32 cellular contexts compared by ENCODE assay signal in genomic region chr1:6923955-6924890, GRCh38.
DNase-seq lines count a peak whose midpoint lies in the region; ATAC-seq and TF ChIP-seq lines count a peak whose summit lies in the region.
"Had no signal": no experiment of that assay in that cellular context is flagged by ENCODE, and none has a peak within 500 bp of the region (broad histone marks: within the 10 kb centered on the region; RNA-seq: fewer than 3 reads in every experiment).

No MANE protein-coding gene starts in this region.

- peak overlapping the region; percentile 13 for H3K4me3 ChIP-seq in thoracic aorta
- H3K4me3 ChIP-seq: A549, body of pancreas, colonic mucosa, heart left ventricle, lower lobe of right lung, sigmoid colon, tibial nerve had no signal

- H3K4me1 ChIP-seq in thoracic aorta (ENCODE audit: control insufficient read depth in 1 of 2, low read depth in 2 of 2) = peaks cover 27 to 40% of the 10 kb centered on the region in 2 donors
- H3K4me1 ChIP-seq: A549, colonic mucosa, lower lobe of right lung had no signal

- H3K36me3 ChIP-seq in thoracic aorta = no peaks in the 10 kb centered on the region
- H3K36me3 ChIP-seq: colonic mucosa, heart left ventricle, lower lobe of right lung, sigmoid colon, tibial nerve had no signal

- TF ChIP-seq CTCF in brain (conservative IDR thresholded peaks at IDR 0.05) (no peak), thoracic aorta (IDR thresholded peaks at IDR 0.05) (no peak)

- peaks cover 26% of the 10 kb centered on the region for H3K36me3 Mint-ChIP-seq in brain
- H3K36me3 Mint-ChIP-seq: CD8-positive, alpha-beta T cell had no signal

- peaks cover 2% of the 10 kb centered on the region for H3K27me3 Mint-ChIP-seq in brain
- H3K27me3 Mint-ChIP-seq: stimulated activated naive CD8-positive, alpha-beta T cell treated with anti-CD3 and anti-CD28 coated beads, Interleukin-15, Interleukin-2, amounts not matched to agents 100 ng/mL and 50 ng/mL, for 24 hours had no signal

- H3K4me3 Mint-ChIP-seq in brain = peak overlapping the region in 1 of 5 experiments; percentile 46
- H3K4me3 Mint-ChIP-seq: activated CD4-positive, alpha-beta T cell treated with anti-CD3 and anti-CD28 coated beads for 36 hours; activated naive CD8-positive, alpha-beta T cell treated with anti-CD3 and anti-CD28 coated beads, Interleukin-2, amount 50 U/mL, for 24 hours; CD8-positive, alpha-beta T cell; stimulated activated naive CD8-positive, alpha-beta T cell treated with anti-CD3 and anti-CD28 coated beads, Interleukin-15, Interleukin-2, amounts not matched to agents 100 ng/mL and 50 ng/mL, for 24 hours; T-helper 2 cell treated with Interferon-gamma antibody and Interleukin-4, amounts not matched to agents 5 μg/mL and 100 μg/mL, for 36 hours had no signal

- peaks cover 11 to 28% (median 26%) of the 10 kb centered on the region in 5 experiments for H3K9me3 Mint-ChIP-seq in brain
- H3K9me3 Mint-ChIP-seq: activated naive CD8-positive, alpha-beta T cell treated with anti-CD3 and anti-CD28 coated beads, Interleukin-2, amount 50 U/mL, for 24 hours; CD8-positive, alpha-beta T cell; T-helper 2 cell treated with Interferon-gamma antibody and Interleukin-4, amounts not matched to agents 5 μg/mL and 100 μg/mL, for 36 hours had no signal

- peaks cover 48% of the 10 kb centered on the region for H3K4me1 Mint-ChIP-seq in brain
- H3K4me1 Mint-ChIP-seq: activated CD4-positive, alpha-beta T cell treated with anti-CD3 and anti-CD28 coated beads for 36 hours; activated naive CD8-positive, alpha-beta T cell treated with anti-CD3 and anti-CD28 coated beads, Interleukin-2, amount 50 U/mL, for 24 hours had no signal

- H3K27ac Mint-ChIP-seq in brain = peak overlapping the region in 4 of 5 experiments; percentile 73 to 96 (median 87)
- H3K27ac Mint-ChIP-seq: activated CD4-positive, alpha-beta T cell treated with anti-CD3 and anti-CD28 coated beads for 36 hours; activated naive CD8-positive, alpha-beta T cell treated with anti-CD3 and anti-CD28 coated beads, Interleukin-2, amount 50 U/mL, for 24 hours; CD8-positive, alpha-beta T cell; stimulated activated naive CD8-positive, alpha-beta T cell treated with anti-CD3 and anti-CD28 coated beads, Interleukin-15, Interleukin-2, amounts not matched to agents 100 ng/mL and 50 ng/mL, for 24 hours; T-helper 2 cell treated with Interferon-gamma antibody and Interleukin-4, amounts not matched to agents 5 μg/mL and 100 μg/mL, for 36 hours had no signal

- H3K27ac ChIP-seq in thoracic aorta = peak overlapping the region; percentile 70 to 84
- H3K27ac ChIP-seq: A549, body of pancreas, colonic mucosa, lower lobe of right lung had no signal

- ATAC-seq in thoracic aorta (ENCODE audit: insufficient number of reproducible peaks, low FRiP score, low read depth) (peak; percentile 29), GM18868 (IDR thresholded peaks at IDR 0.05; ENCODE audit: unreplicated experiment) (no peak)
- ATAC-seq: A549; activated CD4-positive, alpha-beta T cell treated with anti-CD3 and anti-CD28 coated beads for 36 hours; activated naive CD8-positive, alpha-beta T cell treated with anti-CD3 and anti-CD28 coated beads, Interleukin-2, amount 50 U/mL, for 24 hours; body of pancreas; CD8-positive, alpha-beta T cell; HCT116; Panc1 had no signal

- DNase-seq in NCI-H510A treated with DMSO at 0.1 percent for 48 hours (lab: John Stamatoyannopoulos, UW) (peak; percentile 15), NCI-H510A (lab: John Stamatoyannopoulos, UW) (no peak), middle frontal gyrus (ENCODE audit: extremely low spot score, low spot score) (peak; percentile 53), thoracic aorta (ENCODE audit: low spot score) (no peak), KBM-7 (no peak)
- DNase-seq in activated CD8-positive, alpha-beta memory T cell treated with anti-CD3 and anti-CD28 coated beads for 24 hours = no peak
- DNase-seq: activated CD4-positive, alpha-beta T cell treated with anti-CD3 and anti-CD28 coated beads for 36 hours; activated naive CD8-positive, alpha-beta T cell treated with anti-CD3 and anti-CD28 coated beads, Interleukin-2, amount 50 U/mL, for 24 hours; activated T-cell treated with anti-CD3 and anti-CD28 coated beads, Interleukin-2, amount 50 U/mL, for 48 hours; AML-193; body of pancreas; CD8-positive, alpha-beta T cell; colonic mucosa; foreskin fibroblast; GDM1; heart left ventricle; KG1; kidney glomerular epithelial cell; lower lobe of right lung; MM.1S; NCI-H1436; NCI-H446 treated with DMSO at 0.1 percent for 48 hours; SHP77 treated with DMSO at 0.1 percent for 48 hours; sigmoid colon had no signal

- no peaks in the 10 kb centered on the region for H3K27me3 ChIP-seq in thoracic aorta (replicated peaks; ENCODE audit: insufficient read depth)
- H3K27me3 ChIP-seq: body of pancreas, colonic mucosa, heart left ventricle, sigmoid colon, tibial nerve had no signal

- in situ Hi-C loops in KBM-7 (cut with MboI; ENCODE audit: low pct_unique_long_range_greater_than_20kb, low sequenced_read_pairs) = no loop called here

- H3K9me3 ChIP-seq in thoracic aorta = no peaks in the 10 kb centered on the region
- H3K9me3 ChIP-seq: A549, body of pancreas, colonic mucosa, heart left ventricle, lower lobe of right lung, sigmoid colon had no signal

Comparison
In these comparisons a context has a peak if more than half of its experiments do, and no peak if none do; other contexts are left out.
1. DNase-seq: peak in NCI-H510A treated with DMSO at 0.1 percent for 48 hours (single experiment) and middle frontal gyrus (single experiment); none in NCI-H510A (single experiment), thoracic aorta (single experiment), KBM-7 (single experiment) and activated CD8-positive, alpha-beta memory T cell treated with anti-CD3 and anti-CD28 coated beads for 24 hours (single experiment).